Comparison of ENCODE assay signal across 8 cellular contexts in genomic region chr9:37485389-37486255, GRCh38. TPM values are rescaled to one million over a fixed set of nuclear protein-coding genes. Genes with fewer than 3 reads are reported as not detected.
A peak's percentile ranks its signal among the peaks of the same experiment; 100 is the strongest.
DNase-seq lines count a peak whose midpoint lies in the region; ATAC-seq and TF ChIP-seq lines count a peak whose summit lies in the region.

Gene POLR1E, plus strand, starts transcription at chr9:37485948. Its CDS starts 100 bp downstream, at chr9:37486048.

- H3K27me3 ChIP-seq in BJ (ENCODE audit: control insufficient read depth, insufficient read depth, low read length), result no peaks in the 10 kb centered on the region
- H3K27me3 ChIP-seq in layer of hippocampus (ENCODE audit: control insufficient read depth, insufficient read depth, low read length), result no peaks in the 10 kb centered on the region

- POLR2A ChIA-PET in BJ (lab: Charles Lee), result interaction anchor here (1.9 kb wide), 1 partner anchor 90 kb away, joined by 5 read pairs; the partner anchor contains the start of gene FBXO10

- H3K27ac ChIP-seq in cingulate gyrus (ENCODE audit: low read depth, low read length) (peak within 1 kb of the TSS; percentile 49), layer of hippocampus (ENCODE audit: low read depth, low read length) (peak within 1 kb of the TSS; percentile 46)

- DNase-seq in BJ (ENCODE audit: low read depth) (peak; percentile 57), GM19240 (ENCODE audit: insufficient read length, low spot score) (peak; percentile 98), NCI-H524 treated with DMSO at 0.1 percent for 48 hours (lab: John Stamatoyannopoulos, UW) (peak; percentile 36)
- peak; percentile 95 for DNase-seq in activated CD4-positive, alpha-beta T cell treated with anti-CD3 and anti-CD28 coated beads for 4 hours
- peak; percentile 92 to 96 (median 94) for DNase-seq in stimulated activated CD4-positive, alpha-beta T cell treated with anti-CD3 and anti-CD28 coated beads, Interleukin-1b, Interleukin-23, amount 100 ng/mL, for 24 hours (ENCODE audit: low read depth in 4 of 4, low spot score in 1 of 4)

- peak; percentile 95 for ATAC-seq in HG03457 (IDR thresholded peaks at IDR 0.05; ENCODE audit: unreplicated experiment)

- peaks cover 1% of the 10 kb centered on the region; the same call in 1 of the 2 replicates for H3K36me3 ChIP-seq in BJ (ENCODE audit: control insufficient read depth, insufficient read depth, low read length)

- TF ChIP-seq CTCF in BJ (IDR thresholded peaks at IDR 0.05; ENCODE audit: insufficient read depth, low read depth, low read length), result no peak

- CTCF ChIA-PET in BJ (lab: Yijun Ruan, JAX), result interaction anchor here (0.7 to 1.7 kb wide), 6 partner anchors 13 to 109 kb away, joined by 3 to 6 read pairs (median 3); partner anchors contain the start of gene FBXO10

- peak within 1 kb of the TSS; percentile 62 for H3K4me3 ChIP-seq in BJ (ENCODE audit: low read depth, low read length)

RNA-seq across cellular contexts. Expression of gene POLR1E, which starts in this region (rescaled TPM):
- 21.6 and 28.7 TPM in 2 replicates for polyA plus RNA-seq in BJ (2011; rRNA removed)
- 9.7 and 12.7 TPM in 2 replicates for polyA minus RNA-seq in BJ (2011; rRNA and poly(A)+ RNA removed)

Comparison
In these comparisons a context has a peak if more than half of its experiments do, and no peak if none do; other contexts are left out.
1. Peak in every context shown above with its lines: DNase-seq, ATAC-seq, H3K4me3 ChIP-seq and H3K27ac ChIP-seq.
2. DNase-seq: peak in every context shown above with its lines; median percentile 98 in GM19240; 95 in activated CD4-positive, alpha-beta T cell treated with anti-CD3 and anti-CD28 coated beads for 4 hours; 94 in stimulated activated CD4-positive, alpha-beta T cell treated with anti-CD3 and anti-CD28 coated beads, Interleukin-1b, Interleukin-23, amount 100 ng/mL, for 24 hours; 57 in BJ; 36 in NCI-H524 treated with DMSO at 0.1 percent for 48 hours.